14 cellular contexts compared by ENCODE assay signal in the genomic region with DNA sequence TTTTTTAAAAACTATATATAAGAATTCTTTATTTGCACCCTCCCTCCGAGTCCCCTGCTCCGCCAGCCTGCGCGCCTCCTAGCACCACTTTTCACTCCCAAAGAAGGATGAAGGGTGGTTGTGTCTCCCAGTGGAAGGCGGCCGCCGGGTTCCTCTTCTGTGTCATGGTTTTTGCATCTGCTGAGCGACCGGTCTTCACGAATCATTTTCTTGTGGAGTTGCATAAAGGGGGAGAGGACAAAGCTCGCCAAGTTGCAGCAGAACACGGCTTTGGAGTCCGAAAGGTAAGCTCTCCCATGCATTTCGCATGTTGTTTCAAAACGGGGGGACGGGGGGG. TPM values are rescaled to one million over a fixed set of nuclear protein-coding genes. Genes with fewer than 3 reads are reported as not detected.
DNase-seq lines count a peak whose midpoint lies in the region; ATAC-seq lines count a peak whose summit lies in the region.
"Had no signal": no experiment of that assay in that cellular context is flagged by ENCODE, and none has a peak within 500 bp of the region (broad histone marks: within the 10 kb centered on the region; RNA-seq: fewer than 3 reads in every experiment).

No MANE protein-coding gene starts in this region.

- DNase-seq in Ammon's horn (ENCODE audit: low spot score) (peak; percentile 30), ecto neural progenitor cell (ENCODE audit: low spot score) (peak; percentile 59), T-helper 9 cell (no peak), NCI-H1048 (lab: John Stamatoyannopoulos, UW) (no peak)
- no peak for DNase-seq in Jurkat, Clone E6-1 (ENCODE audit: low read depth, low spot score)
- DNase-seq in natural killer cell treated with Interleukin-12 subunit alpha and Interleukin-12 subunit beta and Interleukin-15 and Interleukin-18, amount 100 ng/mL, for 72 hours (ENCODE audit: low spot score): no peak
- DNase-seq: activated T-cell treated with anti-CD3 and anti-CD28 coated beads, Interleukin-2, amount 50 U/mL, for 4 hours; gastrocnemius medialis had no signal

- no peak overlapping the region for H2AFZ ChIP-seq in neuron (ENCODE audit: low read depth, low read length)

- H3K4me3 ChIP-seq in Jurkat, Clone E6-1 (ENCODE audit: low read length): peak overlapping the region; percentile 21; the same call in 1 of the 2 replicates
- H3K4me3 ChIP-seq in neuron (ENCODE audit: low read length): peak overlapping the region; percentile 36
- H3K4me3 ChIP-seq: mucosa of descending colon had no signal

- H3K9me3 ChIP-seq in neuron (ENCODE audit: low read length): no peaks in the 10 kb centered on the region
- H3K9me3 ChIP-seq: gastrocnemius medialis, mucosa of descending colon had no signal

- H3K36me3 ChIP-seq in neuron (ENCODE audit: insufficient read depth, low read length): no peaks in the 10 kb centered on the region
- H3K36me3 ChIP-seq: gastrocnemius medialis had no signal

- peaks cover 4% of the 10 kb centered on the region for H3K9me3 Mint-ChIP-seq in natural killer cell treated with Interleukin-12 subunit alpha and Interleukin-12 subunit beta and Interleukin-15 and Interleukin-18, amount 100 ng/mL, for 72 hours
- H3K9me3 Mint-ChIP-seq: activated T-cell treated with anti-CD3 and anti-CD28 coated beads, Interleukin-2, amount 50 U/mL, for 4 hours had no signal

- H3K27me3 Mint-ChIP-seq in natural killer cell treated with Interleukin-12 subunit alpha and Interleukin-12 subunit beta and Interleukin-15 and Interleukin-18, amount 100 ng/mL, for 72 hours: peaks cover 48 to 58% of the 10 kb centered on the region in 2 donors

- peaks cover 7% of the 10 kb centered on the region for H3K4me1 ChIP-seq in neuron (ENCODE audit: insufficient read depth, low read length)

- peaks cover 63% of the 10 kb centered on the region for H3K27me3 ChIP-seq in neuron (ENCODE audit: insufficient read depth, low read length)

- ATAC-seq in HG03571 (IDR thresholded peaks at IDR 0.05; ENCODE audit: unreplicated experiment): no peak
- ATAC-seq in natural killer cell treated with Interleukin-12 subunit alpha and Interleukin-12 subunit beta and Interleukin-15 and Interleukin-18, amount 100 ng/mL, for 72 hours: no peak
- ATAC-seq: activated T-cell treated with anti-CD3 and anti-CD28 coated beads, Interleukin-2, amount 50 U/mL, for 4 hours; gastrocnemius medialis had no signal

- no peak overlapping the region for H3K27ac Mint-ChIP-seq in natural killer cell treated with Interleukin-12 subunit alpha and Interleukin-12 subunit beta and Interleukin-15 and Interleukin-18, amount 100 ng/mL, for 72 hours

- peaks cover 11% of the 10 kb centered on the region for H3K36me3 Mint-ChIP-seq in natural killer cell treated with Interleukin-12 subunit alpha and Interleukin-12 subunit beta and Interleukin-15 and Interleukin-18, amount 100 ng/mL, for 72 hours

- H3K4me3 Mint-ChIP-seq in natural killer cell treated with Interleukin-12 subunit alpha and Interleukin-12 subunit beta and Interleukin-15 and Interleukin-18, amount 100 ng/mL, for 72 hours: no peak overlapping the region
- H3K4me3 Mint-ChIP-seq: activated T-cell treated with anti-CD3 and anti-CD28 coated beads, Interleukin-2, amount 50 U/mL, for 4 hours; central memory CD8-positive, alpha-beta T cell had no signal

- peaks cover 3 to 4% of the 10 kb centered on the region in 2 donors for H3K4me1 Mint-ChIP-seq in natural killer cell treated with Interleukin-12 subunit alpha and Interleukin-12 subunit beta and Interleukin-15 and Interleukin-18, amount 100 ng/mL, for 72 hours (ENCODE audit: low read depth in 2 of 2)

RNA-seq across cellular contexts. Expression of gene PCSK2, which starts 0.3 kb away (rescaled TPM):
- polyA plus RNA-seq in Jurkat, Clone E6-1 (2012; ENCODE audit: insufficient read depth, insufficient read length): not detected
- total RNA-seq in natural killer cell treated with Interleukin-12 subunit alpha and Interleukin-12 subunit beta and Interleukin-15 and Interleukin-18, amount 100 ng/mL, for 72 hours: not detected
- total RNA-seq: activated T-cell treated with anti-CD3 and anti-CD28 coated beads, Interleukin-2, amount 50 U/mL, for 4 hours; MCF 10A had no signal
- polyA plus RNA-seq: BJ had no signal

Comparison
In these comparisons a context has a peak if more than half of its experiments do, and no peak if none do; other contexts are left out.
1. DNase-seq: peak in Ammon's horn (single experiment) and ecto neural progenitor cell (single experiment); none in Jurkat, Clone E6-1 (single experiment), natural killer cell treated with Interleukin-12 subunit alpha and Interleukin-12 subunit beta and Interleukin-15 and Interleukin-18, amount 100 ng/mL, for 72 hours (single experiment), T-helper 9 cell (single experiment) and NCI-H1048 (single experiment).